In the genomic region with DNA sequence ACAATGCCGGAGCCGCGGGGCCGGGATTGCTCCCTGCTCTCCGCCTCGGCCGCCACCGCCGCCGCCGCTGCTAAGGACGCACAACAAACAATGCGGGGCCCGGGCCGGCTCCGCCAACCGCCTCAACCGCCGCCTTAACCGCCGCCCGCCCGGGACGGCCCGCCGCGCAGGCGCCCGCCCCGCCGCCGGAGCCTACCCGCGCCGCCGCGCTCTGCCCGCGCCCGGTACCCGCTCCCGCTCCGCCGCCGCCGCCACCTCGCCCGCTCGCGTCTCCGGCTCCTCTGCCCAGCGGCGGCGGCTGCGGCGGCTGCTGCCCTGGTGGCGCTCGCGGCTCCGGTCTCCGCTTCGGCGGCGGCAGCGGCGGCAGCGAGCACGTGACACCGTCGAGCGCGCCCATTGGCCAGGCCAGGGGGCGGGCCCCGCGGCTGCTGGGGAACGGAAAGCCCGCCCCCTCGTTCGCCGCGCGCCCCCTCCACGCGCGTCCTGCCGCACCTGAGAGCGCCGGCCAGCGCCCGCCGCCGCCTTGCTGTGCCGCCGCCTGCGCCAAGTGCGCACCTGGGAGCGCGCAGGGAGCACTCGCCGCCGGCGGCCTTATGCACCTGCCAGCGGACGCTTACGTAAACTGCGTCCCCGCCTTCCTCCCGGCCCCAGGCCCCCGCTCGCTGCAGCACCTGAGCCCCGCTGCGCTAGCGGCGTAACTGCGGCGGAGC, we compare ENCODE assay signal across 1 cellular context.
TF ChIP-seq lines count a peak whose summit lies in the region.

Gene STRBP, minus strand, starts transcription at position 347 of the 710 bp plus-strand sequence. CDS start 84,452 bp downstream, outside the sequence.

TF ChIP-seq in H1, 55 proteins besides CTCF, POLR2A, EP300 and RAD21 (continued from another document):
- TF ChIP-seq, protein P1, sequence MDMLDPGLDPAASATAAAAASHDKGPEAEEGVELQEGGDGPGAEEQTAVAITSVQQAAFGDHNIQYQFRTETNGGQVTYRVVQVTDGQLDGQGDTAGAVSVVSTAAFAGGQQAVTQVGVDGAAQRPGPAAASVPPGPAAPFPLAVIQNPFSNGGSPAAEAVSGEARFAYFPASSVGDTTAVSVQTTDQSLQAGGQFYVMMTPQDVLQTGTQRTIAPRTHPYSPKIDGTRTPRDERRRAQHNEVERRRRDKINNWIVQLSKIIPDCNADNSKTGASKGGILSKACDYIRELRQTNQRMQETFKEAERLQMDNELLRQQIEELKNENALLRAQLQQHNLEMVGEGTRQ (IDR thresholded peaks at IDR 0.05; ENCODE audit: low read length): peak; percentile 82
- TF ChIP-seq HDAC2 (IDR thresholded peaks at IDR 0.05; ENCODE audit: borderline replicate concordance in 1 of 2, low read depth in 2 of 2, low read length in 2 of 2): peak in 1 of 2 experiments; percentile 87; a peak in 1 of 4 replicates
- no peak for TF ChIP-seq NANOG (IDR thresholded peaks at IDR 0.05; ENCODE audit: insufficient read depth, low read depth, low read length, poor library complexity, severe bottlenecking)
- TF ChIP-seq NRF1 (IDR thresholded peaks at IDR 0.05; ENCODE audit: low read depth, low read length): no peak
- no peak for TF ChIP-seq MAFK (IDR thresholded peaks at IDR 0.05; ENCODE audit: low read depth, low read length)
- TF ChIP-seq TEAD4 (IDR thresholded peaks at IDR 0.05; ENCODE audit: low read depth, low read length): peak; percentile 44; the same call in 1 of the 2 replicates
- TF ChIP-seq SP4 (IDR thresholded peaks at IDR 0.05; ENCODE audit: low read length): peak; percentile 97; the same call in 1 of the 2 replicates
- peak; percentile 30; the same call in 1 of the 2 replicates for TF ChIP-seq TBP (IDR thresholded peaks at IDR 0.05; ENCODE audit: low read depth, low read length)
- TF ChIP-seq SAP30 (IDR thresholded peaks at IDR 0.05; ENCODE audit: insufficient read depth, insufficient replicate concordance, low read length): no peak
- TF ChIP-seq, protein P2, sequence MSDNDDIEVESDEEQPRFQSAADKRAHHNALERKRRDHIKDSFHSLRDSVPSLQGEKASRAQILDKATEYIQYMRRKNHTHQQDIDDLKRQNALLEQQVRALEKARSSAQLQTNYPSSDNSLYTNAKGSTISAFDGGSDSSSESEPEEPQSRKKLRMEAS (IDR thresholded peaks at IDR 0.05): peak; percentile 13; the same call in 1 of the 2 replicates
- TF ChIP-seq SIX5 (IDR thresholded peaks at IDR 0.05; ENCODE audit: low read depth, low read length): peak; percentile 36
- TF ChIP-seq BACH1 (IDR thresholded peaks at IDR 0.05; ENCODE audit: low read length): peak; percentile 79
- TF ChIP-seq, protein P3, sequence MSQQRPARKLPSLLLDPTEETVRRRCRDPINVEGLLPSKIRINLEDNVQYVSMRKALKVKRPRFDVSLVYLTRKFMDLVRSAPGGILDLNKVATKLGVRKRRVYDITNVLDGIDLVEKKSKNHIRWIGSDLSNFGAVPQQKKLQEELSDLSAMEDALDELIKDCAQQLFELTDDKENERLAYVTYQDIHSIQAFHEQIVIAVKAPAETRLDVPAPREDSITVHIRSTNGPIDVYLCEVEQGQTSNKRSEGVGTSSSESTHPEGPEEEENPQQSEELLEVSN (IDR thresholded peaks at IDR 0.05): 0 out of 2 replicates have a peak, but pooled peaks have one; percentile 12
- TF ChIP-seq TAF1 (IDR thresholded peaks at IDR 0.05; ENCODE audit: low read depth, low read length): peak; percentile 68
- TF ChIP-seq SIRT6 (IDR thresholded peaks at IDR 0.05; ENCODE audit: low read length): no peak
- TF ChIP-seq KDM1A (IDR thresholded peaks at IDR 0.05; ENCODE audit: borderline replicate concordance, low read length): no peak
- peak; percentile 44 for TF ChIP-seq TAF7 (optimal IDR thresholded peaks at IDR 0.05; ENCODE audit: borderline replicate concordance, low read depth, low read length)
- TF ChIP-seq POU5F1 (IDR thresholded peaks at IDR 0.05; ENCODE audit: low read depth, low read length): no peak
- peak; percentile 98 for TF ChIP-seq FOSL1 (IDR thresholded peaks at IDR 0.05; ENCODE audit: insufficient read depth, low read depth, low read length)
- TF ChIP-seq SIN3A (conservative IDR thresholded peaks at IDR 0.05 in 1 of 2, IDR thresholded peaks at IDR 0.05 in 1 of 2; ENCODE audit: low read depth in 1 of 2, low read length in 2 of 2): 0 out of 4 replicates have a peak, but pooled peaks of 1 of the 2 experiments have one; percentile 39
- no peak for TF ChIP-seq JUN (IDR thresholded peaks at IDR 0.05; ENCODE audit: low read depth, low read length)
TF ChIP-seq in H1: peak in this region for 15.
